Comparison of ENCODE assay signal across 13 cellular contexts in the genomic region with DNA sequence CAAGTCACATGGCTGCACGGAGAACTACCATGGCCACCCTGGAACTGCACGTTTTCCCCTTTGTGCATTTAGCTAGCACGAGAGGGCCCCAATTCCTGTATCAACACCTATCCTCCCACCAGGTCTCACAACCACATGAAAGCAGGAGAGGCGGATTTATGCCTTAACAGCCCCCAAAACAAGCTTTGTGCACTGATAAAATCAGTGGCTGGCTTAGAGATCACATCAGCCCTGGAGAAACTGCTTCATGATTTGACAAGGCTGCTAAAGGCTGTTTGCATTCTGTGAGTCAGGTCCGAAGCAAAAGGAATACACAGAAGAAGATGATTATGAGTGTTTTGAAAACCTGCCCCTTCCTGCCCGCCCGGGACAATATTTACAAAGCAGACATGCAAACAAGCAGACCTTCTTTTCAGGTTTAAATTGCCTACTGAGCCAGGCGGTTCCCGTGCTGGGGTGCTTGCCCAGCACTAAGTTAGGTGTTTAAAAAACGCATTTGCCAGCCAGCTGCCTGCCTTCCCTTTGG. TPM values are rescaled to one million over a fixed set of nuclear protein-coding genes. Genes with fewer than 3 reads are reported as not detected.
DNase-seq lines count a peak whose midpoint lies in the region; ATAC-seq, FAIRE-seq and TF ChIP-seq lines count a peak whose summit lies in the region.
"Had no signal": no experiment of that assay in that cellular context is flagged by ENCODE, and none has a peak within 500 bp of the region (broad histone marks: within the 10 kb centered on the region; RNA-seq: fewer than 3 reads in every experiment).

No MANE protein-coding gene starts in this region.

- H3K4me1 Mint-ChIP-seq in activated naive CD8-positive, alpha-beta T cell treated with anti-CD3 and anti-CD28 coated beads for 36 hours: peaks cover 27% of the 10 kb centered on the region
- H3K4me1 Mint-ChIP-seq: immature natural killer cell, neural progenitor cell had no signal

- no peaks in the 10 kb centered on the region for H4K20me1 ChIP-seq in HepG2 (ENCODE audit: insufficient read depth, low read length)
- H4K20me1 ChIP-seq: BLaER1 treated with 17β-estradiol and CSF1 and Interleukin-3, amounts not matched to agents 10 nM and 100 nM had no signal

- POLR2A ChIA-PET in HepG2 (lab: Yijun Ruan, JAX): interaction anchor here (0.7 to 3.7 kb wide), 9 partner anchors 18 to 52 kb away, joined by 3 to 56 read pairs (median 4); partner anchors contain the start of gene CEMIP

- H2AFZ ChIP-seq in HepG2 (ENCODE audit: low read length): peak overlapping the region; percentile 22
- H2AFZ ChIP-seq: neural progenitor cell had no signal

- H3K36me3 Mint-ChIP-seq in activated naive CD8-positive, alpha-beta T cell treated with anti-CD3 and anti-CD28 coated beads for 36 hours: no peaks in the 10 kb centered on the region
- H3K36me3 Mint-ChIP-seq: immature natural killer cell, neural progenitor cell had no signal

- H3K9me3 Mint-ChIP-seq in activated naive CD8-positive, alpha-beta T cell treated with anti-CD3 and anti-CD28 coated beads for 36 hours: no peaks in the 10 kb centered on the region
- H3K9me3 Mint-ChIP-seq: immature natural killer cell, neural progenitor cell had no signal

- peak; percentile 99 for FAIRE-seq in HepG2 (lab: Jason Lieb, UNC)

- TF ChIP-seq EP300 in HepG2 (IDR thresholded peaks at IDR 0.05; ENCODE audit: low read depth in 2 of 2, low read length in 2 of 2): peak; percentile 58 to 90; a peak in 3 of 4 replicates
- peak; percentile 97 for TF ChIP-seq EP300 in HepG2 (CRISPR knock-in tag; IDR thresholded peaks at IDR 0.05; ENCODE audit: borderline replicate concordance)
- TF ChIP-seq EP300 in stomach (IDR thresholded peaks at IDR 0.05): no peak

- intact Hi-C loops in HepG2 (cut with micrococcal nuclease; ENCODE audit: unreplicated experiment) (loop anchor here (1.0 to 2.0 kb wide), 2 partner anchors 34 to 51 kb away; no protein-coding TSS in a partner anchor), right lobe of liver (cut with DNase I) (no loop called here), stomach (cut with DNase I; ENCODE audit: low total_unique reads) (no loop called here), left lung (cut with DNase I) (no loop called here)

- 0% methylated on average over 10 of the region's 10 CpGs for WGBS in HepG2 (ENCODE audit: low lambda C conversion rate)
- WGBS in right lobe of liver (ENCODE audit: insufficient coverage, low coverage, low lambda C conversion rate, missing lambda C conversion rate): 36% methylated on average over 10 of the region's 10 CpGs
- WGBS in stomach, 5 donors: 23 to 46% (median 35%) methylated on average over 10 of the region's 10 CpGs

- peak; percentile 98 for DNase-seq in HepG2 (ENCODE audit: low spot score)
- no peak for DNase-seq in right lobe of liver
- peak; percentile 82 for DNase-seq in NCI-H526 treated with DMSO at 0.1 percent for 48 hours (lab: John Stamatoyannopoulos, UW)
- DNase-seq in activated naive CD8-positive, alpha-beta T cell treated with anti-CD3 and anti-CD28 coated beads for 36 hours: peak; percentile 17
- DNase-seq in stimulated activated naive CD8-positive, alpha-beta T cell treated with anti-CD3 and anti-CD28 coated beads, Interleukin-15, Interleukin-2, amounts not matched to agents 100 U/mL and 50 U/mL, for 24 hours: peak; percentile 13
- DNase-seq in stomach: no peak
- DNase-seq in HUDEP-2 (lab: John Stamatoyannopoulos, UW; ENCODE audit: unreplicated experiment in 76 of 76): no peak
- no peak for DNase-seq in left lung
- DNase-seq: activated CD4-positive, CD25-positive, alpha-beta regulatory T cell treated with anti-CD3 and anti-CD28 coated beads, Interleukin-2, amount 50 U/mL, for 72 hours; immature natural killer cell; Karpas-422 had no signal

- CTCF ChIA-PET in HepG2 (lab: Yijun Ruan, JAX; ENCODE audit: low intra/inter-chr PET ratio, low total read pairs): no interaction called here

- TF ChIP-seq CTCF in HepG2 (CRISPR knock-in tag; IDR thresholded peaks at IDR 0.05) (peak; percentile 27; the same call in 1 of the 2 replicates), right lobe of liver (IDR thresholded peaks at IDR 0.05) (no peak), stomach (IDR thresholded peaks at IDR 0.05) (no peak), left lung (IDR thresholded peaks at IDR 0.05) (no peak)

- no peak for TF ChIP-seq POLR2A in HepG2 (IDR thresholded peaks at IDR 0.05; ENCODE audit: insufficient read depth in 1 of 2, low read depth in 2 of 2, low read length in 2 of 2)
- TF ChIP-seq POLR2A in right lobe of liver (IDR thresholded peaks at IDR 0.05): no peak
- TF ChIP-seq POLR2A in stomach (IDR thresholded peaks at IDR 0.05): no peak

- H3K27me3 ChIP-seq in HepG2 (ENCODE audit: control insufficient read depth in 1 of 2, insufficient read depth in 2 of 2, low read length in 2 of 2) (no peaks in the 10 kb centered on the region), right lobe of liver (no peaks in the 10 kb centered on the region), stomach (peaks cover 0 to 29% (median 0%) of the 10 kb centered on the region in 3 donors), left lung (no peaks in the 10 kb centered on the region)
- H3K27me3 ChIP-seq: BLaER1 treated with 17β-estradiol and CSF1 and Interleukin-3, amounts not matched to agents 10 nM and 100 nM; neural progenitor cell had no signal

- TF ChIP-seq RAD21 in HepG2 (CRISPR knock-in tag; IDR thresholded peaks at IDR 0.05): no peak

- no TSS peak for BruUV-seq in HepG2 (replicated peaks; lab: Mats Ljungman, UMichigan)

- peak overlapping the region; percentile 59 for H3K27ac ChIP-seq in HepG2 (ENCODE audit: extremely low read length, insufficient read depth, low read length)
- no peak overlapping the region for H3K27ac ChIP-seq in right lobe of liver
- H3K27ac ChIP-seq in stomach: no peak overlapping the region
- no peak overlapping the region for H3K27ac ChIP-seq in left lung
- H3K27ac ChIP-seq: BLaER1 treated with 17β-estradiol and CSF1 and Interleukin-3, amounts not matched to agents 10 nM and 100 nM; neural progenitor cell had no signal

- H3K27me3 Mint-ChIP-seq in activated naive CD8-positive, alpha-beta T cell treated with anti-CD3 and anti-CD28 coated beads for 36 hours: no peaks in the 10 kb centered on the region

- in situ Hi-C loops in HepG2 (cut with HindIII; ENCODE audit: extremely low pct_ligation_motif_present, low pct_unique_long_range_greater_than_20kb): no loop called here

- H3K9ac ChIP-seq in HepG2 (ENCODE audit: insufficient read depth, low read depth, low read length): no peak overlapping the region
- H3K9ac ChIP-seq: BLaER1 treated with 17β-estradiol and CSF1 and Interleukin-3, amounts not matched to agents 10 nM and 100 nM; neural progenitor cell had no signal

- H3K36me3 ChIP-seq in HepG2 (replicated peaks in 1 of 2; ENCODE audit: control insufficient read depth in 1 of 2, insufficient read depth in 2 of 2, low read length in 2 of 2) (peaks cover 8 to 18% of the 10 kb centered on the region in 2 experiments; a peak in 4 of 5 replicates), right lobe of liver (no peaks in the 10 kb centered on the region), stomach (no peaks in the 10 kb centered on the region), left lung (no peaks in the 10 kb centered on the region)
- H3K36me3 ChIP-seq: BLaER1 treated with 17β-estradiol and CSF1 and Interleukin-3, amounts not matched to agents 10 nM and 100 nM; neural progenitor cell had no signal

- no peak overlapping the region for H3K4me3 Mint-ChIP-seq in activated naive CD8-positive, alpha-beta T cell treated with anti-CD3 and anti-CD28 coated beads for 36 hours
- H3K4me3 Mint-ChIP-seq: immature natural killer cell, neural progenitor cell had no signal

- H3K4me2 ChIP-seq in HepG2 (ENCODE audit: low read depth, low read length): peak overlapping the region; percentile 75
- H3K4me2 ChIP-seq: BLaER1 treated with 17β-estradiol and CSF1 and Interleukin-3, amounts not matched to agents 10 nM and 100 nM; neural progenitor cell had no signal

- ATAC-seq in HepG2 (peak; percentile 95), right lobe of liver (no peak), left lung (no peak)
- ATAC-seq in stimulated activated naive CD8-positive, alpha-beta T cell treated with anti-CD3 and anti-CD28 coated beads, Interleukin-15, Interleukin-2, amounts not matched to agents 100 U/mL and 50 U/mL, for 24 hours: peak; percentile 45

- H3K79me2 ChIP-seq in HepG2 (ENCODE audit: insufficient read depth, low read length): no peaks in the 10 kb centered on the region

- H3K4me3 ChIP-seq in HepG2 (replicated peaks in 1 of 3; ENCODE audit: insufficient read depth in 1 of 3, low read depth in 2 of 3, low read length in 3 of 3) (peak overlapping the region in 1 of 3 experiments; percentile 23; a peak in 2 of 6 replicates), right lobe of liver (no peak overlapping the region), stomach (no peak overlapping the region), left lung (no peak overlapping the region)
- H3K4me3 ChIP-seq: BLaER1 treated with 17β-estradiol and CSF1 and Interleukin-3, amounts not matched to agents 10 nM and 100 nM; neural progenitor cell had no signal

- H3K9me3 ChIP-seq in HepG2 (ENCODE audit: low read length) (no peaks in the 10 kb centered on the region), right lobe of liver (no peaks in the 10 kb centered on the region), stomach (no peaks in the 10 kb centered on the region), left lung (no peaks in the 10 kb centered on the region)
- H3K9me3 ChIP-seq: BLaER1 treated with 17β-estradiol and CSF1 and Interleukin-3, amounts not matched to agents 10 nM and 100 nM had no signal

- peaks cover 41% of the 10 kb centered on the region for H3K4me1 ChIP-seq in HepG2 (ENCODE audit: insufficient read depth, low read length)
- no peaks in the 10 kb centered on the region for H3K4me1 ChIP-seq in right lobe of liver
- H3K4me1 ChIP-seq in stomach: peaks cover 0 to 8% (median 4%) of the 10 kb centered on the region in 4 donors
- H3K4me1 ChIP-seq in left lung: no peaks in the 10 kb centered on the region
- H3K4me1 ChIP-seq: neural progenitor cell had no signal

- H3K27ac Mint-ChIP-seq in activated naive CD8-positive, alpha-beta T cell treated with anti-CD3 and anti-CD28 coated beads for 36 hours: no peak overlapping the region
- H3K27ac Mint-ChIP-seq: immature natural killer cell, neural progenitor cell had no signal

RNA-seq across cellular contexts. Expression of gene CEMIP, which starts 25.9 kb away (rescaled TPM):
- total RNA-seq in HepG2 (2016; rRNA removed; fragmentation: Illumina TruSeq; extraction: Trizol): 1.9 and 4.3 TPM in 2 replicates
- total RNA-seq in HepG2 (2016; cell fraction: cytosol; rRNA removed; fragmentation: Illumina TruSeq; extraction: Trizol; ENCODE audit: low read depth): 0.35 and 0.71 TPM in 2 replicates
- 1.7 and 4.0 TPM in 2 replicates for total RNA-seq in HepG2 (2016; cell fraction: insoluble cytoplasmic fraction; rRNA removed; fragmentation: Illumina TruSeq; extraction: Trizol)
- total RNA-seq in HepG2 (2016; cell fraction: membrane; rRNA removed; fragmentation: Illumina TruSeq; extraction: Trizol): 0.62 and 1.1 TPM in 2 replicates
- 6.2 and 7.7 TPM in 2 replicates for total RNA-seq in HepG2 (2016; cell fraction: nucleus; rRNA removed; fragmentation: Illumina TruSeq; extraction: Trizol)
- 14.2 and 28.5 TPM in 2 replicates for polyA plus RNA-seq in HepG2 (2011; rRNA removed)
- 7.4 and 14.6 TPM in 2 replicates for polyA plus RNA-seq in HepG2 (2011; cell fraction: cytosol; rRNA removed)
- 12.7 and 33.7 TPM in 2 replicates for polyA plus RNA-seq in HepG2 (2011; cell fraction: nucleus; rRNA removed)
- polyA plus RNA-seq in HepG2 (2012): 2.5 and 9.7 TPM in 2 replicates
- 0.14 and 0.20 TPM in 2 replicates for polyA plus RNA-seq in HepG2 (2016; cell fraction: cytosol; fragmentation: Illumina TruSeq; extraction: Trizol; ENCODE audit: low read depth)
- 0.99 and 1.7 TPM in 2 replicates for polyA plus RNA-seq in HepG2 (2016; cell fraction: insoluble cytoplasmic fraction; fragmentation: Illumina TruSeq; extraction: Trizol; ENCODE audit: low read depth)
- 0.18 and 0.26 TPM in 2 replicates for polyA plus RNA-seq in HepG2 (2016; cell fraction: membrane; fragmentation: Illumina TruSeq; extraction: Trizol; ENCODE audit: low read depth)
- polyA plus RNA-seq in HepG2 (2016; cell fraction: nucleus; fragmentation: Illumina TruSeq; extraction: Trizol; ENCODE audit: insufficient read depth, low read depth): 5.6 and 6.2 TPM in 2 replicates
- 0.12 and 60.1 TPM in 2 replicates for polyA minus RNA-seq in HepG2 (2011; rRNA and poly(A)+ RNA removed; ENCODE audit: low replicate concordance)
- polyA minus RNA-seq in HepG2 (2011; cell fraction: cytosol; rRNA and poly(A)+ RNA removed): 11.0 and 22.8 TPM in 2 replicates
- 10.2 and 29.6 TPM in 2 replicates for polyA minus RNA-seq in HepG2 (2011; cell fraction: nucleus; rRNA and poly(A)+ RNA removed)
- total RNA-seq in right lobe of liver: under 1 TPM in 2 of 6 experiments, not detected in 4; 0.64 to 0.74 TPM
- not detected for total RNA-seq in activated naive CD8-positive, alpha-beta T cell treated with anti-CD3 and anti-CD28 coated beads for 36 hours
- total RNA-seq in stomach: 1 to 10 TPM in 2 of 5 donors, not detected in 3; 1.3 to 2.6 TPM
- 1 to 10 TPM in 1 of 3 donors, under 1 TPM in 1, not detected in 1; 0.53 to 1.4 TPM for polyA plus RNA-seq in stomach
- 10 to 100 TPM; 12.4 to 31.8 TPM for total RNA-seq in left lung

Comparison
In these comparisons a context has a peak if more than half of its experiments do, and no peak if none do; other contexts are left out.
1. ATAC-seq: peak in HepG2 (single experiment) and stimulated activated naive CD8-positive, alpha-beta T cell treated with anti-CD3 and anti-CD28 coated beads, Interleukin-15, Interleukin-2, amounts not matched to agents 100 U/mL and 50 U/mL, for 24 hours (single experiment); none in right lobe of liver (0 of 4) and left lung (single experiment).
2. DNase-seq: peak in HepG2 (single experiment), NCI-H526 treated with DMSO at 0.1 percent for 48 hours (single experiment), activated naive CD8-positive, alpha-beta T cell treated with anti-CD3 and anti-CD28 coated beads for 36 hours (single experiment) and stimulated activated naive CD8-positive, alpha-beta T cell treated with anti-CD3 and anti-CD28 coated beads, Interleukin-15, Interleukin-2, amounts not matched to agents 100 U/mL and 50 U/mL, for 24 hours (single experiment); none in right lobe of liver (0 of 3), stomach (single experiment), HUDEP-2 (0 of 76) and left lung (0 of 2).